ENCODE assay signal across 21 cellular contexts in the genomic region with DNA sequence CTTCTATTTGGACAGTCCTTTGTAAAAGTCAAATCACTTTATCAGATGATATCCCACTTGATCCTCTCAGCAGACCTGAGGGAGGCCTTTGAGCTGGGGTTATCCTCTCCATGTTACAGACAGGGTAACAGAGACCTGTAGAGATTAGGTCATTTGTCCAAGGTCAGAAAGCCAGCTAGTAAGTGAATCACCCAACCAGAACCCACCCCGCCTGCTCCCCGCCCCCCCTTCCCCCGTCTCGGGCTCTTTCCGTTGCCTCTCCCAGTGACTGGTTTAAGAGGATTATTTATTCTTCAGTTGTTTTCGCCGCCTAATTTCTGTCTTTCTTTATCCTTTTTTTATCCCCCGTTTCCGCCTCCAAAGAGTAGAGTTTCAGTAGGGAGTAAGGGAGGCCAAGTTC.
"Had no signal": no experiment of that assay in that cellular context is flagged by ENCODE, and none has a peak within 500 bp of the region (broad histone marks: within the 10 kb centered on the region; RNA-seq: fewer than 3 reads in every experiment).

No MANE protein-coding gene starts in this region.

- ATAC-seq: activated T-cell treated with anti-CD3 and anti-CD28 coated beads, Interleukin-2, amount 50 U/mL, for 72 hours; naive thymus-derived CD8-positive, alpha-beta T cell; pancreas had no signal

- FAIRE-seq: endothelial cell of umbilical vein, pancreas, urothelium cell line had no signal

- H3K27ac ChIP-seq: ascending aorta, esophagus squamous epithelium, neutrophil, pancreas, sigmoid colon, spleen, tibial nerve had no signal

- H3K27me3 ChIP-seq: ascending aorta, breast epithelium, pancreas, spleen, tibial nerve had no signal

- H3K9me3 ChIP-seq: ascending aorta, breast epithelium, esophagus squamous epithelium, neutrophil, pancreas, sigmoid colon, spleen, tibial nerve had no signal

- DNase-seq: activated CD8-positive, alpha-beta memory T cell treated with anti-CD3 and anti-CD28 coated beads for 24 hours; activated CD8-positive, alpha-beta memory T cell treated with anti-CD3 and anti-CD28 coated beads, Interleukin-2, amount 50 U/mL, for 48 hours; activated effector memory CD4-positive, alpha-beta T cell treated with anti-CD3 and anti-CD28 coated beads, Interleukin-2, amount 50 U/mL, for 16 hours; activated naive CD4-positive, alpha-beta T cell treated with anti-CD3 and anti-CD28 coated beads, Interleukin-2, amount 50 U/mL, for 16 hours; activated T-cell treated with anti-CD3 and anti-CD28 coated beads, Interleukin-2, amount 50 U/mL, for 72 hours; effector CD8-positive, alpha-beta T cell; esophagus squamous epithelium; hypothalamus; mesenchymal stem cell; naive thymus-derived CD8-positive, alpha-beta T cell; pancreas; sigmoid colon; spleen; stimulated activated naive CD4-positive, alpha-beta T cell; T1000 had no signal

- H3K4me3 ChIP-seq: ascending aorta, breast epithelium, esophagus squamous epithelium, pancreas, sigmoid colon, spleen, tibial nerve had no signal

- H3K4me1 ChIP-seq: breast epithelium, esophagus squamous epithelium, pancreas, sigmoid colon had no signal

- H3K36me3 ChIP-seq: ascending aorta, breast epithelium, esophagus squamous epithelium, neutrophil, pancreas, sigmoid colon, spleen, tibial nerve had no signal
